Comparison of ENCODE assay signal across 19 cellular contexts in the genomic region with DNA sequence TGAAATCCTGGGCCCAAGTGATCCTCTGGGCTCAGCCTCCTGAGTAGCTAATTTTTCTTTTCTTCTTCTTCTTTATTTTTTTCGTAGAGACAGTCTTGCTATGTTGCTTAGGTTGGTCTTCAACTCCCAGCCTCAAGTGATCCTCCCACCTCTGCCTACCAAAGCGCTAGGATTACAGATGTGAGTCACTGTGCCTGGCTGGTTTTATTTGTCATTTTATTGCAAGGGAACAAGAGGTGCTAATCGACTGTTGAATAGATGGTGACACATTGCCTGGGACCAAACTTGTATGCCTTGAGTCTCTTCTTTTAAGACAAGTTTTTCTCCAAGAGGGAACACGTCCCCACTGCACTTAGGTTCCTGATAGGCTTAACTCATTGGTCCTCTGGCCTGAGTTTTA. TPM values are rescaled to one million over a fixed set of nuclear protein-coding genes. Genes with fewer than 3 reads are reported as not detected.
DNase-seq lines count a peak whose midpoint lies in the region; ATAC-seq, FAIRE-seq and TF ChIP-seq lines count a peak whose summit lies in the region.
"Had no signal": no experiment of that assay in that cellular context is flagged by ENCODE, and none has a peak within 500 bp of the region (broad histone marks: within the 10 kb centered on the region; RNA-seq: fewer than 3 reads in every experiment).

No MANE protein-coding gene starts in this region.

- H3K9me3 ChIP-seq in K562 (replicated peaks; ENCODE audit: control insufficient read depth, insufficient read depth, low read depth, low read length) = no peaks in the 10 kb centered on the region; the same call in 1 of the 2 replicates
- H3K9me3 ChIP-seq: left ventricle myocardium inferior, pancreas, Peyer's patch had no signal

- H3K79me2 ChIP-seq in K562 (ENCODE audit: control insufficient read depth, insufficient read depth, low read length) = no peaks in the 10 kb centered on the region

- H3K4me3 ChIP-seq in K562 = no peak overlapping the region
- H3K4me3 ChIP-seq: left ventricle myocardium inferior, pancreas, Peyer's patch had no signal

- H3K4me2 ChIP-seq in K562 (ENCODE audit: insufficient read depth, low read length) = no peak overlapping the region
- H3K4me2 ChIP-seq: KMS-11 had no signal

- intact Hi-C loops in K562 (cut with micrococcal nuclease) = no loop called here
- intact Hi-C loops in left colon (cut with DNase I, micrococcal nuclease) = no loop called here

- no peak overlapping the region for H3K9ac ChIP-seq in K562 (ENCODE audit: insufficient read depth in 1 of 2, low read depth in 2 of 2, low read length in 2 of 2)
- H3K9ac ChIP-seq: KMS-11 had no signal

- 1% methylated on average over 4 of the region's 4 CpGs for WGBS in K562 (ENCODE audit: insufficient coverage, low coverage, missing lambda C conversion rate)

- TF ChIP-seq CTCF in K562 (IDR thresholded peaks at IDR 0.05 in 2 of 3, conservative IDR thresholded peaks at IDR 0.05 in 1 of 3; ENCODE audit: insufficient read depth in 2 of 3, low read depth in 1 of 3, low read length in 3 of 3) = no peak
- no peak for TF ChIP-seq CTCF in omental fat pad (IDR thresholded peaks at IDR 0.05)

- H3K9me1 ChIP-seq in K562 (ENCODE audit: control insufficient read depth, insufficient read depth, low read length) = no peaks in the 10 kb centered on the region

- no peak for ATAC-seq in K562
- peak; percentile 30 for ATAC-seq in left colon
- no peak for ATAC-seq in omental fat pad (ENCODE audit: low FRiP score)
- ATAC-seq in HG03095 (IDR thresholded peaks at IDR 0.05; ENCODE audit: unreplicated experiment) = no peak
- ATAC-seq in HG03460 (IDR thresholded peaks at IDR 0.05; ENCODE audit: unreplicated experiment) = no peak
- ATAC-seq: activated CD8-positive, alpha-beta T cell treated with anti-CD3 and anti-CD28 coated beads, Interleukin-2, amount 10 ng/mL, durations not matched to agents 7 days and 5 days; effector memory CD8-positive, alpha-beta T cell had no signal

- peaks cover 3% of the 10 kb centered on the region for H4K20me1 ChIP-seq in K562 (replicated peaks; ENCODE audit: control insufficient read depth, insufficient read depth, low read length)

- POLR2A ChIA-PET in K562 (lab: Yijun Ruan, JAX) = interaction anchor here (0.6 kb wide), 1 partner anchor 105 kb away, joined by 3 read pairs; no protein-coding TSS in a partner anchor

- CTCF ChIA-PET in K562 (lab: Yijun Ruan, JAX; ENCODE audit: low intra/inter-chr PET ratio) = no interaction called here

- no peak for TF ChIP-seq RAD21 in K562 (CRISPR knock-in tag; conservative IDR thresholded peaks at IDR 0.05 in 1 of 2, IDR thresholded peaks at IDR 0.05 in 1 of 2)

- H3K27ac ChIP-seq in K562 (ENCODE audit: extremely low read depth, low read depth, low read length) = no peak overlapping the region
- H3K27ac ChIP-seq: KMS-11, left ventricle myocardium inferior, pancreas, Peyer's patch had no signal

- BruUV-seq in K562 (replicated peaks; lab: Mats Ljungman, UMichigan) = no TSS peak

- no peaks in the 10 kb centered on the region for H3K36me3 ChIP-seq in K562 (ENCODE audit: control insufficient read depth, insufficient read depth, low read length)
- H3K36me3 ChIP-seq: left ventricle myocardium inferior, pancreas, Peyer's patch had no signal

- H3K4me1 ChIP-seq in K562 (replicated peaks in 1 of 2; ENCODE audit: control insufficient read depth in 2 of 2, insufficient read depth in 2 of 2, low read length in 2 of 2) = peaks cover 0 to 2% of the 10 kb centered on the region in 2 experiments; a peak in 1 of 5 replicates
- H3K4me1 ChIP-seq: left ventricle myocardium inferior had no signal

- in situ Hi-C loops in K562 (cut with MboI) = no loop called here

- TF ChIP-seq EP300 in K562 (IDR thresholded peaks at IDR 0.05; ENCODE audit: low read length) = no peak

- DNase-seq in Daoy (ENCODE audit: low read depth) (peak; percentile 73), LHCN-M2 (ENCODE audit: low read depth) (peak; percentile 59), K562 (ENCODE audit: extremely low read depth in 1 of 4, low spot score in 3 of 4) (no peak), left colon (no peak), omental fat pad (ENCODE audit: low spot score) (no peak), midbrain (lab: John Stamatoyannopoulos, UW) (no peak)
- DNase-seq: activated CD8-positive, alpha-beta T cell treated with anti-CD3 and anti-CD28 coated beads, Interleukin-2, amount 10 ng/mL, durations not matched to agents 7 days and 5 days; effector memory CD8-positive, alpha-beta T cell; left ventricle myocardium inferior; NCI-H1436 treated with DMSO at 0.1 percent for 48 hours; pancreas; stimulated activated CD4-positive, alpha-beta T cell treated with anti-CD3 and anti-CD28 coated beads, Interleukin-4, amount 100 ng/mL, for 4 hours; stimulated activated CD8-positive, alpha-beta memory T cell treated with anti-CD3 and anti-CD28 coated beads, Interleukin-4, amount 100 ng/mL, for 48 hours had no signal

- TF ChIP-seq POLR2A in K562 (conservative IDR thresholded peaks at IDR 0.05) = no peak

- no peak overlapping the region for H2AFZ ChIP-seq in K562 (ENCODE audit: low read depth, low read length)

- FAIRE-seq in K562 (lab: Jason Lieb, UNC) = peak; percentile 42
- FAIRE-seq: pancreas had no signal

- H3K27me3 ChIP-seq in K562 (ENCODE audit: control insufficient read depth in 2 of 2, insufficient read depth in 2 of 2, low read length in 2 of 2) = peaks cover 58 to 71% of the 10 kb centered on the region in 2 experiments
- H3K27me3 ChIP-seq: pancreas, Peyer's patch had no signal

RNA-seq across cellular contexts. Expression of a gene that starts 20.0 kb away (rescaled TPM):
- 0.34 and 3.2 TPM in 2 replicates for total RNA-seq in Daoy (2014; rRNA removed; shearing (Covaris generic))
- not detected in 2 replicates for total RNA-seq in LHCN-M2 (2014; rRNA removed)
- not detected for polyA plus RNA-seq in LHCN-M2 (2012)
- total RNA-seq in K562 (2011; cell fraction: chromatin; rRNA removed; ENCODE audit: low replicate concordance) = not detected in 2 replicates
- total RNA-seq in K562 (2011; cell fraction: nucleolus; rRNA removed) = 0.13 TPM in 1 of 2 replicates, not detected in the other
- not detected in 2 replicates for total RNA-seq in K562 (2011; cell fraction: nucleoplasm; rRNA removed)
- total RNA-seq in K562 (2014; rRNA removed) = 0.24 and 0.54 TPM in 2 replicates
- not detected in 2 replicates for total RNA-seq in K562 (2014; rRNA removed; fragmentation: Illumina TruSeq; extraction: Trizol)
- not detected in 2 replicates for total RNA-seq in K562 (2015; rRNA removed; fragmentation: Illumina TruSeq; extraction: Trizol)
- 0.04 and 0.16 TPM in 2 replicates for total RNA-seq in K562 (2021)
- polyA plus RNA-seq in K562 (2011; rRNA removed) = 0.03 TPM in 1 of 2 replicates, not detected in the other
- polyA plus RNA-seq in K562 (2011; cell fraction: cytosol; rRNA removed) = 0.07 TPM in 1 of 2 replicates, not detected in the other
- polyA plus RNA-seq in K562 (2011; cell fraction: nucleus; rRNA removed) = not detected in 2 replicates
- 0.13 and 0.30 TPM in 2 replicates for polyA plus RNA-seq in K562 (2012)
- not detected in 2 replicates for polyA plus RNA-seq in K562 (2014; fragmentation: Illumina TruSeq; extraction: Trizol)
- polyA plus RNA-seq in K562 (2014; fragmentation: Nextera tagmentation; extraction: Ambion mirVana) = under 1 TPM in 1 of 2 experiments, not detected in 1; 0.01 TPM
- not detected in 2 replicates for polyA plus RNA-seq in K562 (2014; rRNA removed)
- not detected in 2 replicates for polyA minus RNA-seq in K562 (2011; rRNA and poly(A)+ RNA removed)
- polyA minus RNA-seq in K562 (2011; cell fraction: cytosol; rRNA and poly(A)+ RNA removed) = not detected in 2 replicates
- not detected in 2 replicates for polyA minus RNA-seq in K562 (2011; cell fraction: nucleus; rRNA and poly(A)+ RNA removed)
- total RNA-seq in left colon = under 1 TPM; 0.40 to 0.59 TPM
- not detected for total RNA-seq in omental fat pad
- total RNA-seq: activated CD8-positive, alpha-beta T cell treated with anti-CD3 and anti-CD28 coated beads, Interleukin-2, amount 10 ng/mL, durations not matched to agents 7 days and 5 days; myocyte; Peyer's patch had no signal

RNA-seq across cellular contexts. Expression of a gene that starts 45.1 kb away (rescaled TPM):
- 0.74 TPM in 1 of 2 replicates, not detected in the other for total RNA-seq in Daoy (2014; rRNA removed; shearing (Covaris generic))
- total RNA-seq in LHCN-M2 (2014; rRNA removed) = not detected in 2 replicates
- not detected for polyA plus RNA-seq in LHCN-M2 (2012)
- total RNA-seq in K562 (2011; cell fraction: chromatin; rRNA removed; ENCODE audit: low replicate concordance) = 2.9 and 13.1 TPM in 2 replicates
- 6.3 and 10.7 TPM in 2 replicates for total RNA-seq in K562 (2011; cell fraction: nucleolus; rRNA removed)
- 4.1 and 5.0 TPM in 2 replicates for total RNA-seq in K562 (2011; cell fraction: nucleoplasm; rRNA removed)
- total RNA-seq in K562 (2014; rRNA removed) = 0.54 and 1.0 TPM in 2 replicates
- total RNA-seq in K562 (2014; rRNA removed; fragmentation: Illumina TruSeq; extraction: Trizol) = 0.36 and 0.41 TPM in 2 replicates
- total RNA-seq in K562 (2015; rRNA removed; fragmentation: Illumina TruSeq; extraction: Trizol) = 0.79 and 0.80 TPM in 2 replicates
- 0.47 and 0.60 TPM in 2 replicates for total RNA-seq in K562 (2021)
- polyA plus RNA-seq in K562 (2011; rRNA removed) = 2.0 and 2.4 TPM in 2 replicates
- 1.1 and 3.8 TPM in 2 replicates for polyA plus RNA-seq in K562 (2011; cell fraction: cytosol; rRNA removed)
- polyA plus RNA-seq in K562 (2011; cell fraction: nucleus; rRNA removed) = 3.4 and 14.8 TPM in 2 replicates
- 0.62 and 1.6 TPM in 2 replicates for polyA plus RNA-seq in K562 (2012)
- 0.79 and 1.2 TPM in 2 replicates for polyA plus RNA-seq in K562 (2014; fragmentation: Illumina TruSeq; extraction: Trizol)
- under 1 TPM in 1 of 2 experiments, not detected in 1; 0.11 TPM for polyA plus RNA-seq in K562 (2014; fragmentation: Nextera tagmentation; extraction: Ambion mirVana)
- polyA plus RNA-seq in K562 (2014; rRNA removed) = 0.27 TPM in 1 of 2 replicates, not detected in the other
- polyA minus RNA-seq in K562 (2011; rRNA and poly(A)+ RNA removed) = 1.9 and 3.9 TPM in 2 replicates
- polyA minus RNA-seq in K562 (2011; cell fraction: cytosol; rRNA and poly(A)+ RNA removed) = 2.3 and 3.0 TPM in 2 replicates
- polyA minus RNA-seq in K562 (2011; cell fraction: nucleus; rRNA and poly(A)+ RNA removed) = 5.6 and 12.5 TPM in 2 replicates
- total RNA-seq in left colon = 1 to 10 TPM in 1 of 2 donors, not detected in 1; 1.1 TPM
- total RNA-seq in omental fat pad = 1 to 10 TPM in 1 of 4 donors, not detected in 3; 1.7 TPM
- total RNA-seq: left ventricle myocardium inferior, myocyte, skeletal muscle tissue had no signal
- polyA plus RNA-seq: pancreas had no signal

RNA-seq across cellular contexts. Expression of a gene that starts 55.2 kb away (rescaled TPM):
- total RNA-seq in Daoy (2014; rRNA removed; shearing (Covaris generic)) = 11.1 and 12.4 TPM in 2 replicates
- 0.46 and 0.64 TPM in 2 replicates for total RNA-seq in LHCN-M2 (2014; rRNA removed)
- polyA plus RNA-seq in LHCN-M2 (2012) = 2.2 TPM
- 0.40 and 0.90 TPM in 2 replicates for total RNA-seq in K562 (2011; cell fraction: chromatin; rRNA removed; ENCODE audit: low replicate concordance)
- total RNA-seq in K562 (2011; cell fraction: nucleolus; rRNA removed) = 0.39 and 0.83 TPM in 2 replicates
- total RNA-seq in K562 (2011; cell fraction: nucleoplasm; rRNA removed) = 0.23 and 0.73 TPM in 2 replicates
- 0.05 and 0.29 TPM in 2 replicates for total RNA-seq in K562 (2014; rRNA removed)
- 0.13 and 0.18 TPM in 2 replicates for total RNA-seq in K562 (2014; rRNA removed; fragmentation: Illumina TruSeq; extraction: Trizol)
- 0.14 and 0.15 TPM in 2 replicates for total RNA-seq in K562 (2015; rRNA removed; fragmentation: Illumina TruSeq; extraction: Trizol)
- 0.44 and 0.47 TPM in 2 replicates for total RNA-seq in K562 (2021)
- 0.11 and 0.68 TPM in 2 replicates for polyA plus RNA-seq in K562 (2011; rRNA removed)
- polyA plus RNA-seq in K562 (2011; cell fraction: cytosol; rRNA removed) = 0.19 and 0.37 TPM in 2 replicates
- polyA plus RNA-seq in K562 (2011; cell fraction: nucleus; rRNA removed) = 0.41 and 0.49 TPM in 2 replicates
- 0.20 and 0.60 TPM in 2 replicates for polyA plus RNA-seq in K562 (2012)
- polyA plus RNA-seq in K562 (2014; fragmentation: Illumina TruSeq; extraction: Trizol) = 0.27 and 0.33 TPM in 2 replicates
- polyA plus RNA-seq in K562 (2014; fragmentation: Nextera tagmentation; extraction: Ambion mirVana) = under 1 TPM; 0.04 to 0.10 TPM
- 0.19 and 0.45 TPM in 2 replicates for polyA plus RNA-seq in K562 (2014; rRNA removed)
- polyA minus RNA-seq in K562 (2011; rRNA and poly(A)+ RNA removed) = 0.28 and 0.39 TPM in 2 replicates
- 0.48 and 0.64 TPM in 2 replicates for polyA minus RNA-seq in K562 (2011; cell fraction: cytosol; rRNA and poly(A)+ RNA removed)
- polyA minus RNA-seq in K562 (2011; cell fraction: nucleus; rRNA and poly(A)+ RNA removed) = 0.54 and 0.78 TPM in 2 replicates
- 10 to 100 TPM; 27.7 to 29.2 TPM for total RNA-seq in left colon
- total RNA-seq in omental fat pad = 1 to 10 TPM; 1.1 to 5.4 (median 3.2) TPM

Comparison
In these comparisons a context has a peak if more than half of its experiments do, and no peak if none do; other contexts are left out.
1. DNase-seq: peak in Daoy (single experiment) and LHCN-M2 (single experiment); none in K562 (0 of 4), left colon (0 of 2), omental fat pad (single experiment) and midbrain (single experiment).